Comparison of ENCODE assay signal across 24 cellular contexts in the genomic region with DNA sequence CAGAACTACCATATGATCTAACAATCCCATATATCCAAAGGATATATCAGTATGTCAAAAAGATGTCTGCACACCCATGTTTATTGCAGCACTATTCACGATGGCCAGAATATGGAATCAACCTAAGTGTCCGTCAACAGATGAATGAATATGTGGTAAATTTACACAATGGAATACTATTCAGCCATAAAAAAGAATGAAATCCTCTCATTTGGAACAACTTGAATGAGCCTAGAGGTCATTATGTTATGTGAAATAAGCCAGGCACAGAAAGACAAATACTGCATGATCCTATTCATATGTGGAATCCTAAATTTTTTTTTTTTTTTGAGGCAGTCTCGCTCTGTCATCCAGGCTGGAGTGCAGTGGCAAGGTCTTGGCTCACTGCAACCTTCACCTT. TPM values are rescaled to one million over a fixed set of nuclear protein-coding genes. Genes with fewer than 3 reads are reported as not detected.
DNase-seq lines count a peak whose midpoint lies in the region; ATAC-seq, FAIRE-seq and TF ChIP-seq lines count a peak whose summit lies in the region.
"Had no signal": no experiment of that assay in that cellular context is flagged by ENCODE, and none has a peak within 500 bp of the region (broad histone marks: within the 10 kb centered on the region; RNA-seq: fewer than 3 reads in every experiment).

No MANE protein-coding gene starts in this region.

- no peak for ATAC-seq in T-helper 17 cell
- ATAC-seq: GM12878 had no signal

- H3K36me3 Mint-ChIP-seq in T-helper 17 cell (ENCODE audit: low read depth): no peaks in the 10 kb centered on the region
- H3K36me3 Mint-ChIP-seq in endothelial cell (ENCODE audit: low read depth, unreplicated experiment): peaks cover 20% of the 10 kb centered on the region

- no peak for DNase-seq in T-helper 17 cell
- DNase-seq in endothelial cell (ENCODE audit: low spot score): no peak
- no peak for DNase-seq in T-helper 9 cell
- DNase-seq in GM12891 (ENCODE audit: insufficient read length, low spot score): no peak
- DNase-seq in stimulated activated CD4-positive, alpha-beta T cell treated with anti-CD3 and anti-CD28 coated beads, Interleukin-4, amount 100 ng/mL, for 1 hour: no peak
- DNase-seq: 8988T; ACHN; BE2C; C1 segment of cervical spinal cord; CD4-positive, alpha-beta memory T cell; CD4-positive, CD25-positive, alpha-beta regulatory T cell; CD8-positive, alpha-beta memory T cell; COR-L47; DMS 273 treated with DMSO at 0.1 percent for 48 hours; DMS153; DMS53; DMS79; DND-41; EL; GDM1 had no signal

- H3K9me3 ChIP-seq in T-helper 17 cell (ENCODE audit: control insufficient read depth, low read length, poor library complexity, severe bottlenecking): no peaks in the 10 kb centered on the region
- H3K9me3 ChIP-seq: BE2C had no signal

- H3K9me3 Mint-ChIP-seq in endothelial cell (ENCODE audit: unreplicated experiment): no peaks in the 10 kb centered on the region

- peaks cover 4% of the 10 kb centered on the region for H3K4me1 Mint-ChIP-seq in T-helper 17 cell
- H3K4me1 Mint-ChIP-seq in endothelial cell (ENCODE audit: unreplicated experiment): no peaks in the 10 kb centered on the region
- H3K4me1 Mint-ChIP-seq: CD8-positive, alpha-beta memory T cell had no signal

- no peak for TF ChIP-seq POLR2A in GM12891 (IDR thresholded peaks at IDR 0.05; ENCODE audit: low read depth, low read length)

- no peak overlapping the region for H3K4me3 Mint-ChIP-seq in T-helper 17 cell
- peak overlapping the region; percentile 42 for H3K4me3 Mint-ChIP-seq in endothelial cell (ENCODE audit: unreplicated experiment)
- H3K4me3 Mint-ChIP-seq: CD14-positive monocyte; CD4-positive, alpha-beta memory T cell; CD8-positive, alpha-beta memory T cell had no signal

- H3K27me3 Mint-ChIP-seq in T-helper 17 cell (no peaks in the 10 kb centered on the region), endothelial cell (ENCODE audit: unreplicated experiment) (peaks cover 2% of the 10 kb centered on the region)
- H3K27me3 Mint-ChIP-seq: CD4-positive, alpha-beta memory T cell; CD4-positive, CD25-positive, alpha-beta regulatory T cell; CD8-positive, alpha-beta memory T cell had no signal

- TF ChIP-seq CTCF in endothelial cell (IDR thresholded peaks at IDR 0.05; ENCODE audit: unreplicated experiment): no peak

- FAIRE-seq in GM12891 (lab: Jason Lieb, UNC): no peak
- FAIRE-seq: A204.1, GM12878, GM19239 had no signal

- H3K27ac Mint-ChIP-seq in T-helper 17 cell: peak overlapping the region; percentile 8
- no peak overlapping the region for H3K27ac Mint-ChIP-seq in endothelial cell (ENCODE audit: unreplicated experiment)

TF ChIP-seq in GM12891, 5 proteins besides CTCF, POLR2A, EP300 and RAD21:
- TF ChIP-seq PAX5 (IDR thresholded peaks at IDR 0.05; ENCODE audit: insufficient read depth, low read length, severe bottlenecking) (no peak), TAF1 (IDR thresholded peaks at IDR 0.05; ENCODE audit: low read depth, low read length) (no peak), POLR2AphosphoS5 (IDR thresholded peaks at IDR 0.05; ENCODE audit: low read depth, low read length) (no peak), POU2F2 (IDR thresholded peaks at IDR 0.05; ENCODE audit: low read depth, low read length) (no peak)
TF ChIP-seq in GM12891: peak in this region for 0.

RNA-seq across cellular contexts. Expression of a gene that starts 6.3 kb away (rescaled TPM):
- 1 to 10 TPM; 2.4 to 2.6 TPM for total RNA-seq in T-helper 17 cell
- 1.7 TPM for total RNA-seq in endothelial cell (ENCODE audit: unreplicated experiment)
- 0.94 TPM for polyA plus RNA-seq in GM12891 (2012; ENCODE audit: low read depth, missing spikeins)
- polyA plus RNA-seq: CD8-positive, alpha-beta memory T cell had no signal

RNA-seq across cellular contexts. Expression of a gene that starts 48.9 kb away (rescaled TPM):
- 100 to 1,000 TPM in 1 of 2 donors, 10 to 100 TPM in 1; 94.9 to 117 TPM for total RNA-seq in T-helper 17 cell
- 92.6 TPM for total RNA-seq in endothelial cell (ENCODE audit: unreplicated experiment)
- polyA plus RNA-seq in GM12891 (2012; ENCODE audit: low read depth, missing spikeins): 71.7 TPM
